In genomic region chr5:81393783-81394718, GRCh38 we compare ENCODE assay signal across 9 cellular contexts. TPM values are rescaled to one million over a fixed set of nuclear protein-coding genes. Genes with fewer than 3 reads are reported as not detected.
DNase-seq lines count a peak whose midpoint lies in the region; ATAC-seq and TF ChIP-seq lines count a peak whose summit lies in the region.
"Had no signal": no experiment of that assay in that cellular context is flagged by ENCODE, and none has a peak within 500 bp of the region (broad histone marks: within the 10 kb centered on the region; RNA-seq: fewer than 3 reads in every experiment).

TSS of gene ACOT12 (minus strand) at chr5:81394134. CDS start at chr5:81394114, 20 bp downstream.

- H3K9me3 Mint-ChIP-seq in activated CD4-positive, alpha-beta T cell treated with anti-CD3 and anti-CD28 coated beads, Interleukin-2, amount 10 ng/mL, durations not matched to agents 7 days and 5 days = no peaks in the 10 kb centered on the region

- TF ChIP-seq POLR2A in body of pancreas (IDR thresholded peaks at IDR 0.05) = no peak
- TF ChIP-seq POLR2A in tibial nerve (IDR thresholded peaks at IDR 0.05) = no peak

- H3K4me3 Mint-ChIP-seq in activated CD4-positive, alpha-beta T cell treated with anti-CD3 and anti-CD28 coated beads, Interleukin-2, amount 10 ng/mL, durations not matched to agents 7 days and 5 days = peak within 1 kb of the TSS; percentile 47

- H3K4me1 ChIP-seq in body of pancreas (peaks cover 13% of the 10 kb centered on the region), left lung (peaks cover 0 to 11% of the 10 kb centered on the region in 2 donors), tibial nerve (peaks cover 0 to 19% (median 3%) of the 10 kb centered on the region in 4 donors)

- no peaks in the 10 kb centered on the region for H3K36me3 Mint-ChIP-seq in activated CD4-positive, alpha-beta T cell treated with anti-CD3 and anti-CD28 coated beads, Interleukin-2, amount 10 ng/mL, durations not matched to agents 7 days and 5 days (ENCODE audit: low read depth)

- CTCF ChIA-PET in activated CD4-positive, alpha-beta T cell treated with anti-CD3 and anti-CD28 coated beads, Interleukin-2, amount 10 ng/mL, durations not matched to agents 7 days and 5 days (lab: Charles Lee) = interaction anchor here (0.5 to 1.4 kb wide), 4 partner anchors 12 to 837 kb away, joined by 3 read pairs; no protein-coding TSS in a partner anchor

- no peak within 1 kb of the TSS for H3K4me3 ChIP-seq in body of pancreas
- H3K4me3 ChIP-seq in left lung = peak within 1 kb of the TSS; percentile 25 to 30
- H3K4me3 ChIP-seq in tibial nerve = peak within 1 kb of the TSS; percentile 1 to 58 (median 28)

- no peak for DNase-seq in activated CD4-positive, alpha-beta T cell treated with anti-CD3 and anti-CD28 coated beads, Interleukin-2, amount 10 ng/mL, durations not matched to agents 7 days and 5 days
- DNase-seq in activated CD4-positive, alpha-beta T cell treated with anti-CD3 and anti-CD28 coated beads for 1 hour = no peak
- DNase-seq in body of pancreas (peak in 1 of 4 donors; percentile 19), left lung (peak in 1 of 2 donors; percentile 78), tibial nerve (ENCODE audit: low spot score in 2 of 2) (no peak), NCI-H1930 (lab: John Stamatoyannopoulos, UW) (no peak)

- peaks cover 0 to 13% of the 10 kb centered on the region in 2 donors for H3K27me3 ChIP-seq in body of pancreas
- H3K27me3 ChIP-seq in left lung = peaks cover 19 to 73% of the 10 kb centered on the region in 2 donors
- peaks cover 0 to 28% of the 10 kb centered on the region in 2 donors for H3K27me3 ChIP-seq in tibial nerve

- no peaks in the 10 kb centered on the region for H3K9me3 ChIP-seq in body of pancreas
- H3K9me3 ChIP-seq in left lung = peaks cover 0 to 2% of the 10 kb centered on the region in 2 donors
- peaks cover 0 to 4% (median 0%) of the 10 kb centered on the region in 4 donors for H3K9me3 ChIP-seq in tibial nerve

- intact Hi-C loops in body of pancreas (cut with DNase I) (no loop called here), left lung (cut with DNase I) (no loop called here)

- ATAC-seq in body of pancreas (peak; percentile 33), left lung (peak; percentile 43), HG02970 (IDR thresholded peaks at IDR 0.05; ENCODE audit: low FRiP score, unreplicated experiment) (no peak), HG02642 (IDR thresholded peaks at IDR 0.05; ENCODE audit: poor library complexity, unreplicated experiment) (no peak)

- POLR2A ChIA-PET in activated CD4-positive, alpha-beta T cell treated with anti-CD3 and anti-CD28 coated beads, Interleukin-2, amount 10 ng/mL, durations not matched to agents 7 days and 5 days (lab: Charles Lee) = no interaction called here

- no peaks in the 10 kb centered on the region for H3K4me1 Mint-ChIP-seq in activated CD4-positive, alpha-beta T cell treated with anti-CD3 and anti-CD28 coated beads, Interleukin-2, amount 10 ng/mL, durations not matched to agents 7 days and 5 days

- WGBS in body of pancreas, 2 donors = 3 to 4% methylated on average over 31 to 74 of the region's 77 CpGs
- 9 to 14% methylated on average over 19 to 29 of the region's 77 CpGs for WGBS in tibial nerve, 2 donors

- no peak within 1 kb of the TSS for H3K27ac ChIP-seq in body of pancreas
- H3K27ac ChIP-seq in left lung = no peak within 1 kb of the TSS
- no peak within 1 kb of the TSS for H3K27ac ChIP-seq in tibial nerve

- no peak for TF ChIP-seq EP300 in tibial nerve (IDR thresholded peaks at IDR 0.05)

- H3K27ac Mint-ChIP-seq in activated CD4-positive, alpha-beta T cell treated with anti-CD3 and anti-CD28 coated beads, Interleukin-2, amount 10 ng/mL, durations not matched to agents 7 days and 5 days = no peak within 1 kb of the TSS

- TF ChIP-seq CTCF in body of pancreas (IDR thresholded peaks at IDR 0.05) (no peak), left lung (IDR thresholded peaks at IDR 0.05) (no peak), tibial nerve (IDR thresholded peaks at IDR 0.05) (no peak)

- H3K36me3 ChIP-seq in body of pancreas (replicated peaks in 1 of 2; ENCODE audit: insufficient read depth in 1 of 2, low read depth in 2 of 2) = no peaks in the 10 kb centered on the region
- H3K36me3 ChIP-seq in left lung = no peaks in the 10 kb centered on the region
- no peaks in the 10 kb centered on the region for H3K36me3 ChIP-seq in tibial nerve

- H3K27me3 Mint-ChIP-seq in activated CD4-positive, alpha-beta T cell treated with anti-CD3 and anti-CD28 coated beads, Interleukin-2, amount 10 ng/mL, durations not matched to agents 7 days and 5 days = peaks cover 53% of the 10 kb centered on the region

RNA-seq across cellular contexts. Expression of gene ACOT12, which starts in this region (rescaled TPM):
- total RNA-seq in activated CD4-positive, alpha-beta T cell treated with anti-CD3 and anti-CD28 coated beads, Interleukin-2, amount 10 ng/mL, durations not matched to agents 7 days and 5 days = not detected
- total RNA-seq in body of pancreas (not detected), left lung (not detected), tibial nerve (1 to 10 TPM in 1 of 4 donors, not detected in 3; 1.7 TPM)
- total RNA-seq: T-helper 1 cell treated with Interleukin-12 subunit alpha and Interleukin-12 subunit beta and Interleukin-4 antibody, amounts not matched to agents 30 ng/mL and 1 ng/mL, for 36 hours had no signal

Comparison
In these comparisons a context has a peak if more than half of its experiments do, and no peak if none do; other contexts are left out.
1. Peak in ATAC-seq in body of pancreas; RNA of the gene not detected or under 1 TPM.
2. Peak in ATAC-seq and H3K4me3 ChIP-seq in left lung; RNA of the gene not detected or under 1 TPM.
3. H3K4me3 ChIP-seq: peak in tibial nerve (4 of 4); none in body of pancreas (0 of 2).